Comparison of ENCODE assay signal across 10 cellular contexts in the genomic region with DNA sequence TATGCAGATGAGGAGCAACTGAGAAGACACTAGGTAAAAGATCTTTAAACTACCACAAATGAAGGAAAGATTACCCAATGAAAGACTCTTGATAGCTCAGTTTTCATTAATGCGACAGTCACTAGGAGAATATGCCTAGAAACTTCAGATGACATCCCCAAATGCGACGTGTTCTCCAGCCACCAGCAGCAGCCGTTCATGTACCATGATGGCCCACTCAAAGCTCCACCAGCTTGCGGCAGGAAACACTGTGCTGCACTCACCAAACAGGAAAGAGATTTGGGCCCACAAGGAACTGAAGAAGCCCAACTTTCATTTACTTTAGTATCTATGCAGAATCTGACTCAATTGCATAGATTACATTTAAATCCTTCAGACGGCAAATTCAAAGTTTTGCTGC. TPM values are rescaled to one million over a fixed set of nuclear protein-coding genes. Genes with fewer than 3 reads are reported as not detected.
DNase-seq lines count a peak whose midpoint lies in the region; ATAC-seq and TF ChIP-seq lines count a peak whose summit lies in the region.
"Had no signal": no experiment of that assay in that cellular context is flagged by ENCODE, and none has a peak within 500 bp of the region (broad histone marks: within the 10 kb centered on the region; RNA-seq: fewer than 3 reads in every experiment).

No MANE protein-coding gene starts in this region.

- H3K36me3 Mint-ChIP-seq in IgD-negative memory B cell (no peaks in the 10 kb centered on the region), WTC11 (peaks cover 3% of the 10 kb centered on the region), chondrocyte (ENCODE audit: low read depth) (no peaks in the 10 kb centered on the region)
- H3K36me3 Mint-ChIP-seq in stimulated activated effector memory CD8-positive, alpha-beta T cell treated with anti-CD3 and anti-CD28 coated beads, Interleukin-12 subunit alpha, Interleukin-12 subunit beta, amount 100 ng/mL, for 72 hours, result peaks cover 53% of the 10 kb centered on the region

- H3K9me2 ChIP-seq in MM.1S (replicated peaks; ENCODE audit: insufficient read depth, low read length), result no peaks in the 10 kb centered on the region

- H3F3A ChIP-seq in MM.1S (ENCODE audit: insufficient read depth, low read length), result no peaks in the 10 kb centered on the region; the same call in 1 of the 2 replicates

- H3K4me3 Mint-ChIP-seq in IgD-negative memory B cell, result peak overlapping the region; percentile 65 to 94 (median 78)
- peak overlapping the region; percentile 18 for H3K4me3 Mint-ChIP-seq in WTC11
- H3K4me3 Mint-ChIP-seq in chondrocyte (ENCODE audit: unreplicated experiment), result no peak overlapping the region
- H3K4me3 Mint-ChIP-seq in stimulated activated effector memory CD8-positive, alpha-beta T cell treated with anti-CD3 and anti-CD28 coated beads, Interleukin-12 subunit alpha, Interleukin-12 subunit beta, amount 100 ng/mL, for 72 hours, result peak overlapping the region; percentile 79

- H3K27me3 ChIP-seq in MM.1S (replicated peaks; ENCODE audit: insufficient read depth, low read length), result no peaks in the 10 kb centered on the region

- H3K4me1 Mint-ChIP-seq in IgD-negative memory B cell (peaks cover 56 to 71% (median 63%) of the 10 kb centered on the region in 3 donors), WTC11 (peaks cover 83% of the 10 kb centered on the region), chondrocyte (ENCODE audit: low read depth) (peaks cover 85% of the 10 kb centered on the region)
- H3K4me1 Mint-ChIP-seq in stimulated activated effector memory CD8-positive, alpha-beta T cell treated with anti-CD3 and anti-CD28 coated beads, Interleukin-12 subunit alpha, Interleukin-12 subunit beta, amount 100 ng/mL, for 72 hours, result peaks cover 76% of the 10 kb centered on the region

- H3K9ac ChIP-seq in MM.1S (ENCODE audit: low read length), result no peak overlapping the region

- in situ Hi-C loops in ACHN (cut with HindIII; ENCODE audit: low pct_ligation_motif_present, low pct_unique_long_range_greater_than_20kb, low sequenced_read_pairs), result no loop called here

- DNase-seq in WTC11 (ENCODE audit: low spot score), result peak; percentile 9
- no peak for DNase-seq in chondrocyte (ENCODE audit: low spot score)
- peak; percentile 33 to 71 for DNase-seq in stimulated activated effector memory CD8-positive, alpha-beta T cell treated with anti-CD3 and anti-CD28 coated beads, Interleukin-12 subunit alpha, Interleukin-12 subunit beta, amount 100 ng/mL, for 72 hours (ENCODE audit: low spot score in 2 of 2)
- DNase-seq in HEK293T (ENCODE audit: extremely low spot score), result no peak
- no peak for DNase-seq in MM.1S
- DNase-seq in ACHN, result no peak
- DNase-seq: GF-D8, PC-9 had no signal

- peaks cover 95% of the 10 kb centered on the region for H4K20me1 ChIP-seq in MM.1S (ENCODE audit: insufficient read depth, low read length)

- 0 out of 2 replicates have a peak, but pooled peaks cover 3% of the 10 kb centered on the region for H3K4me1 ChIP-seq in MM.1S (ENCODE audit: low read length)

- H3K4me2 ChIP-seq in MM.1S (ENCODE audit: low read depth, low read length), result no peak overlapping the region
- H3K4me2 ChIP-seq: PC-9 had no signal

- no peak overlapping the region for H2AFZ ChIP-seq in MM.1S (ENCODE audit: low read length)
- H2AFZ ChIP-seq: PC-9 had no signal

- POLR2A ChIA-PET in WTC11 (lab: Charles Lee) (interaction anchor here (0.7 kb wide), 1 partner anchor 19 kb away, joined by 3 read pairs; the partner anchor contains the start of gene GID8), HEK293T (lab: Yijun Ruan, JAX) (no interaction called here)

- H3K9me3 Mint-ChIP-seq in IgD-negative memory B cell, result no peaks in the 10 kb centered on the region
- no peaks in the 10 kb centered on the region for H3K9me3 Mint-ChIP-seq in WTC11
- H3K9me3 Mint-ChIP-seq in chondrocyte (ENCODE audit: low read depth), result no peaks in the 10 kb centered on the region
- no peaks in the 10 kb centered on the region for H3K9me3 Mint-ChIP-seq in stimulated activated effector memory CD8-positive, alpha-beta T cell treated with anti-CD3 and anti-CD28 coated beads, Interleukin-12 subunit alpha, Interleukin-12 subunit beta, amount 100 ng/mL, for 72 hours

- no peak overlapping the region for H3K4me3 ChIP-seq in MM.1S (ENCODE audit: low read length)
- H3K4me3 ChIP-seq: PC-9 had no signal

- H3K27ac ChIP-seq in MM.1S (ENCODE audit: low read length), result no peak overlapping the region
- H3K27ac ChIP-seq: PC-9 had no signal

- TF ChIP-seq CTCF in WTC11 (IDR thresholded peaks at IDR 0.05) (no peak), chondrocyte (IDR thresholded peaks at IDR 0.05) (no peak), MM.1S (IDR thresholded peaks at IDR 0.05; ENCODE audit: low read length) (no peak)

- H3K27me3 Mint-ChIP-seq in IgD-negative memory B cell, result no peaks in the 10 kb centered on the region
- H3K27me3 Mint-ChIP-seq in WTC11 (ENCODE audit: low read depth), result no peaks in the 10 kb centered on the region
- H3K27me3 Mint-ChIP-seq in chondrocyte (ENCODE audit: low read depth), result no peaks in the 10 kb centered on the region

- H3K36me3 ChIP-seq in MM.1S (replicated peaks; ENCODE audit: insufficient read depth, low read length), result no peaks in the 10 kb centered on the region

- peak overlapping the region; percentile 54 to 80 (median 80) for H3K27ac Mint-ChIP-seq in IgD-negative memory B cell
- peak overlapping the region; percentile 92 for H3K27ac Mint-ChIP-seq in WTC11
- peak overlapping the region; percentile 19 for H3K27ac Mint-ChIP-seq in chondrocyte (ENCODE audit: unreplicated experiment)
- peak overlapping the region; percentile 80 for H3K27ac Mint-ChIP-seq in stimulated activated effector memory CD8-positive, alpha-beta T cell treated with anti-CD3 and anti-CD28 coated beads, Interleukin-12 subunit alpha, Interleukin-12 subunit beta, amount 100 ng/mL, for 72 hours

- ATAC-seq in WTC11, result no peak
- ATAC-seq in stimulated activated effector memory CD8-positive, alpha-beta T cell treated with anti-CD3 and anti-CD28 coated beads, Interleukin-12 subunit alpha, Interleukin-12 subunit beta, amount 100 ng/mL, for 72 hours, result peak; percentile 84
- no peak for ATAC-seq in GM18517 (IDR thresholded peaks at IDR 0.05; ENCODE audit: unreplicated experiment)

- H3K9me3 ChIP-seq in MM.1S (replicated peaks; ENCODE audit: insufficient read depth, low read length), result no peaks in the 10 kb centered on the region

- CTCF ChIA-PET in WTC11 (lab: Charles Lee) (interaction anchor here (0.6 to 2.8 kb wide), 6 partner anchors 9 to 45 kb away, joined by 3 to 7 read pairs (median 4); no protein-coding TSS in a partner anchor), HEK293T (lab: Yijun Ruan, JAX) (interaction anchor here (1.4 to 5.5 kb wide), 3 partner anchors 8 to 18 kb away, joined by 3 to 20 read pairs (median 7); partner anchors contain the start of gene DIDO1)

- H3K79me2 ChIP-seq in MM.1S (ENCODE audit: low read length), result peaks cover 99% of the 10 kb centered on the region

TF ChIP-seq in WTC11, 78 proteins besides CTCF, POLR2A, EP300 and RAD21 (continues in another document):
- TF ChIP-seq HMGA2 (CRISPR knock-in tag; IDR thresholded peaks at IDR 0.05) (no peak), ZNF512 (CRISPR knock-in tag; IDR thresholded peaks at IDR 0.05; ENCODE audit: borderline replicate concordance) (no peak), TEAD4 (CRISPR knock-in tag; IDR thresholded peaks at IDR 0.05) (no peak)

TF ChIP-seq in HEK293T, 16 proteins besides CTCF, POLR2A, EP300 and RAD21:
- TF ChIP-seq TARDBP (IDR thresholded peaks at IDR 0.05) (no peak), CTBP1 (IDR thresholded peaks at IDR 0.05; ENCODE audit: borderline replicate concordance) (no peak), FOXK2 (IDR thresholded peaks at IDR 0.05) (no peak)

RNA-seq across cellular contexts. Expression of gene DIDO1, which starts 7.5 kb away (rescaled TPM):
- 42.8 TPM for polyA plus RNA-seq in IgD-negative memory B cell
- total RNA-seq in WTC11 (2021), result 69.3 to 87.3 TPM (median 71.6 TPM) in 3 replicates
- 41.6 to 53.8 TPM (median 42.5 TPM) in 3 replicates for total RNA-seq in chondrocyte

RNA-seq across cellular contexts. Expression of gene GID8, which starts 19.1 kb away (rescaled TPM):
- polyA plus RNA-seq in IgD-negative memory B cell, result 12.1 TPM
- total RNA-seq in WTC11 (2021) (56.2 to 70.2 TPM (median 56.6 TPM) in 3 replicates), chondrocyte (26.3 to 30.7 TPM (median 29.7 TPM) in 3 replicates)

RNA-seq across cellular contexts. Expression of gene SLC17A9, which starts 33.7 kb away (rescaled TPM):
- polyA plus RNA-seq in IgD-negative memory B cell, result 4.1 TPM
- total RNA-seq in WTC11 (2021), result 26.2 to 41.7 TPM (median 30.8 TPM) in 3 replicates
- 0.24 to 1.2 TPM (median 0.79 TPM) in 3 replicates for total RNA-seq in chondrocyte

RNA-seq across cellular contexts. Expression of gene TCFL5, which starts 57.2 kb away (rescaled TPM):
- 1.2 TPM for polyA plus RNA-seq in IgD-negative memory B cell
- 19.7 to 20.4 TPM (median 20.3 TPM) in 3 replicates for total RNA-seq in WTC11 (2021)
- 12.7 to 20.0 TPM (median 13.0 TPM) in 3 replicates for total RNA-seq in chondrocyte

Comparison
In these comparisons a context has a peak if more than half of its experiments do, and no peak if none do; other contexts are left out.
1. H3K27ac Mint-ChIP-seq: peak in every context shown above with its lines; median percentile 92 in WTC11; 80 in IgD-negative memory B cell; 80 in stimulated activated effector memory CD8-positive, alpha-beta T cell treated with anti-CD3 and anti-CD28 coated beads, Interleukin-12 subunit alpha, Interleukin-12 subunit beta, amount 100 ng/mL, for 72 hours; 19 in chondrocyte.
2. DNase-seq: peak in WTC11 (single experiment) and stimulated activated effector memory CD8-positive, alpha-beta T cell treated with anti-CD3 and anti-CD28 coated beads, Interleukin-12 subunit alpha, Interleukin-12 subunit beta, amount 100 ng/mL, for 72 hours (2 of 2); none in chondrocyte (single experiment), HEK293T (single experiment), MM.1S (single experiment) and ACHN (single experiment).
3. RNA of gene SLC17A9, which starts 33.7 kb away (total RNA-seq): 26.2 to 41.7 TPM in WTC11; 0.24 to 1.2 TPM in chondrocyte; every median in the first group is over 10 times any median in the second.